1 cellular context compared by ENCODE assay signal in genomic region chr9:77018058-77019009, GRCh38.
TF ChIP-seq lines count a peak whose summit lies in the region.

No MANE protein-coding gene starts in this region.

TF ChIP-seq in neural cell, 6 proteins besides CTCF, POLR2A, EP300 and RAD21:
- TF ChIP-seq REST (IDR thresholded peaks at IDR 0.05; ENCODE audit: borderline replicate concordance) (no peak), POLR2AphosphoS5 (IDR thresholded peaks at IDR 0.05) (peak; percentile 25), EZH2 (IDR thresholded peaks at IDR 0.05; ENCODE audit: borderline replicate concordance, insufficient read depth, low read length, poor library complexity, severe bottlenecking) (peak; percentile 42)
